11 cellular contexts compared by ENCODE assay signal in the genomic region with DNA sequence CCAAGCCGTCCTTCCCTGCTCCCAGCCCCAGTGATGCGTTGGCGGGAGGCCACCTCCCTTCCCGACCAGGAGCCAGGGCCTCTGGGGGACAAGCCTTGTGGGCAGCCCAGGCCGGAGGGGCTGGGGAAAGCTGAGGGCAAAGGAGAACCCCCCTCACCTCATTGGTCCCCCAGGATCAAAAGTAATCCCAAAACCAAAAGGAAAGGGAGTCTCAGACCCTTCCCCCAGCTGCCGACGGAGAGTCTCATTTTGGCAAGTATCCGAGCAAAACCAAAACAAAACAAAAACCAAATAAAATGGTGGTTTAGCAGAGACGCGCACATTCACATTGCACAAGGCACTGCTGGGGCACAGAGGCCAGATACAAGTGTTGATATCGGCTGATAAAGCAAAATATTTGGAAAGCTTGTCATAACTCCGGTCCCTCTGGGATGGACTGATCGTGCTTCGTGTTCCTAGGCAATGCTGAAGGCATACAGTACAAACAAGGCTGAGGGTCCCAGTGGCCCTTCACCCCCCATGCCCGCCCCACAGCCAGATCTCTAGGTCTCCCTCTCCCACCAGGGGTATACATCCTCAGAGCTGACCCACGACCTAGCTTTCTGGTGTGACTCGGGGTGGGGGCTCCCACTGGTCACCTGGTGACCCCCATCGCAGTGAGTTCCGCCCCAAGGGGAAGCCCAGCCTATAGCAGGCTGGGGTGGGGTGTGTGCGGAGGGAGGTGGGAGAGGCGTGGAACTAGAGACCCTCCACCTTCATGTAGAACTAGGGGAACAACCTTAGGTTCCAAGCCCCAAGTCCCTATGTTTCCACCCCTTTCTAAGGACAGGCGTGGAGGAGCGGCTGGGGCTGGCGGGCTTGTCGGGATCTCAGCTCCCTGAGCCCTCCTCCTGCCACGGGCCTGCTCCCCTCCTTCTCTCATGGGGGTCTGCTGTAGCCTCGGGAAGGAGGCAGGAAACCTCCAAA. TPM values are rescaled to one million over a fixed set of nuclear protein-coding genes. Genes with fewer than 3 reads are reported as not detected.
DNase-seq lines count a peak whose midpoint lies in the region; ATAC-seq and TF ChIP-seq lines count a peak whose summit lies in the region.
"Had no signal": no experiment of that assay in that cellular context is flagged by ENCODE, and none has a peak within 500 bp of the region (broad histone marks: within the 10 kb centered on the region; RNA-seq: fewer than 3 reads in every experiment).

No MANE protein-coding gene starts in this region.

- no peak for TF ChIP-seq CTCF in PC-9 (conservative IDR thresholded peaks at IDR 0.05)
- no peak for TF ChIP-seq CTCF in left ventricle myocardium inferior (IDR thresholded peaks at IDR 0.05; ENCODE audit: borderline replicate concordance)

- CTCF ChIA-PET in PC-9 (lab: Charles Lee) = interaction anchor here (0.5 to 0.7 kb wide), 2 partner anchors 9 to 123 kb away, joined by 4 to 11 read pairs; no protein-coding TSS in a partner anchor

- no peak overlapping the region for H2AFZ ChIP-seq in PC-9
- H2AFZ ChIP-seq in trophoblast cell (ENCODE audit: insufficient read depth, low read length, poor library complexity) = peak overlapping the region; percentile 42

- peaks cover 24% of the 10 kb centered on the region for H3K4me1 ChIP-seq in CD4-positive, CD25-positive, alpha-beta regulatory T cell (ENCODE audit: control insufficient read depth, insufficient read depth, low read length, poor library complexity, severe bottlenecking)
- H3K4me1 ChIP-seq in PC-9 (replicated peaks; ENCODE audit: insufficient read depth) = peaks cover 35% of the 10 kb centered on the region
- peaks cover 34% of the 10 kb centered on the region for H3K4me1 ChIP-seq in left ventricle myocardium inferior
- H3K4me1 ChIP-seq in trophoblast cell (ENCODE audit: control insufficient read depth in 1 of 2, insufficient read depth in 2 of 2, low read length in 2 of 2) = peaks cover 37 to 57% of the 10 kb centered on the region in 2 experiments

- H4K20me1 ChIP-seq in PC-9 (ENCODE audit: insufficient read depth) = no peaks in the 10 kb centered on the region

- no peaks in the 10 kb centered on the region for H3K9me2 ChIP-seq in PC-9 (ENCODE audit: insufficient read depth)

- peaks cover 0 to 9% (median 4%) of the 10 kb centered on the region in 4 donors for H3K4me1 Mint-ChIP-seq in CD4-positive, CD25-positive, alpha-beta regulatory T cell

- H3K9me3 ChIP-seq in CD4-positive, CD25-positive, alpha-beta regulatory T cell (ENCODE audit: control insufficient read depth in 2 of 2, low read length in 2 of 2) = no peaks in the 10 kb centered on the region
- H3K9me3 ChIP-seq in PC-9 (ENCODE audit: insufficient read depth, low read depth) = no peaks in the 10 kb centered on the region
- H3K9me3 ChIP-seq in left ventricle myocardium inferior (replicated peaks) = no peaks in the 10 kb centered on the region
- H3K9me3 ChIP-seq in trophoblast cell (ENCODE audit: insufficient read depth, low read depth, low read length) = peaks cover 2% of the 10 kb centered on the region
- H3K9me3 ChIP-seq: testis had no signal

- no peak overlapping the region for H3K9ac ChIP-seq in trophoblast cell (ENCODE audit: low read length)

- H2AK5ac ChIP-seq in trophoblast cell (ENCODE audit: low read length) = peak overlapping the region; percentile 65

- H3K4me3 ChIP-seq in CD4-positive, CD25-positive, alpha-beta regulatory T cell (ENCODE audit: low read depth, low read length) = no peak overlapping the region
- H3K4me3 ChIP-seq in PC-9 (no peak overlapping the region; the same call in 1 of the 2 replicates), left ventricle myocardium inferior (peak overlapping the region; percentile 87), trophoblast cell (ENCODE audit: low read depth, low read length) (peak overlapping the region; percentile 69)

- peak overlapping the region; percentile 78 for H3K14ac ChIP-seq in trophoblast cell (ENCODE audit: low read length)

- H3K9me3 Mint-ChIP-seq in CD4-positive, CD25-positive, alpha-beta regulatory T cell = no peaks in the 10 kb centered on the region

- H3K27ac ChIP-seq in CD4-positive, CD25-positive, alpha-beta regulatory T cell (ENCODE audit: insufficient read depth, low read length, poor library complexity, severe bottlenecking) = no peak overlapping the region
- H3K27ac ChIP-seq in PC-9 (no peak overlapping the region), left ventricle myocardium inferior (replicated peaks) (no peak overlapping the region), trophoblast cell (ENCODE audit: low read depth, low read length) (peak overlapping the region; percentile 72)
- H3K27ac ChIP-seq: testis had no signal

- H3K4me3 Mint-ChIP-seq in CD4-positive, CD25-positive, alpha-beta regulatory T cell = peak overlapping the region; percentile 56 to 74 (median 72)

- peak overlapping the region; percentile 63 for H2BK5ac ChIP-seq in trophoblast cell (ENCODE audit: low read depth, low read length, poor library complexity)

- intact Hi-C loops in PC-9 (cut with micrococcal nuclease; ENCODE audit: unreplicated experiment) (loop anchor here (10.0 kb wide), 1 partner anchor 125 kb away; no protein-coding TSS in a partner anchor), left ventricle myocardium inferior (cut with micrococcal nuclease) (no loop called here)

- peak overlapping the region; percentile 60 for H4K91ac ChIP-seq in trophoblast cell (ENCODE audit: low read depth, low read length)

- peak overlapping the region; percentile 73 for H4K8ac ChIP-seq in trophoblast cell (ENCODE audit: low read depth, low read length)

- no peak overlapping the region for H3K23ac ChIP-seq in trophoblast cell (ENCODE audit: low read length)

- WGBS in trophoblast cell (ENCODE audit: extremely low coverage, insufficient coverage, insufficient read length) = no CpG with 5 or more reads among the region's 27 CpGs

- no peak for ATAC-seq in CD4-positive, CD25-positive, alpha-beta regulatory T cell (ENCODE audit: low read depth in 2 of 2)
- ATAC-seq in GM19463 (IDR thresholded peaks at IDR 0.05; ENCODE audit: unreplicated experiment) (no peak), GM21526 (IDR thresholded peaks at IDR 0.05; ENCODE audit: low FRiP score, unreplicated experiment) (no peak)

- H3K79me1 ChIP-seq in trophoblast cell (ENCODE audit: low read length) = peaks cover 40% of the 10 kb centered on the region

- peak overlapping the region; percentile 39 for H4K12ac ChIP-seq in trophoblast cell (ENCODE audit: low read depth, low read length)

- no peaks in the 10 kb centered on the region for H3F3A ChIP-seq in PC-9 (ENCODE audit: insufficient read depth, low read depth)

- H3K36me3 ChIP-seq in CD4-positive, CD25-positive, alpha-beta regulatory T cell (ENCODE audit: control insufficient read depth, insufficient read depth, low read length) = no peaks in the 10 kb centered on the region
- no peaks in the 10 kb centered on the region for H3K36me3 ChIP-seq in PC-9 (ENCODE audit: low read depth)
- no peaks in the 10 kb centered on the region for H3K36me3 ChIP-seq in left ventricle myocardium inferior
- H3K36me3 ChIP-seq in trophoblast cell (ENCODE audit: control insufficient read depth in 1 of 2, insufficient read depth in 2 of 2, low read length in 2 of 2) = no peaks in the 10 kb centered on the region

- no peak for DNase-seq in CD4-positive, CD25-positive, alpha-beta regulatory T cell
- DNase-seq in PC-9 (no peak), left ventricle myocardium inferior (no peak), trophoblast cell (peak; percentile 73 to 91), dedifferentiated amniotic fluid mesenchymal stem cell (ENCODE audit: extremely low spot score) (no peak), cerebellar nuclear complex (lab: John Stamatoyannopoulos, UW) (no peak)
- DNase-seq: DMS79 treated with DMSO at 0.1 percent for 48 hours; NK-92 treated with Interleukin-12 subunit alpha and Interleukin-12 subunit beta, amount 100 ng/mL, for 24 hours; testis had no signal

- H3K4me2 ChIP-seq in PC-9 = peak overlapping the region; percentile 48
- H3K4me2 ChIP-seq in trophoblast cell (ENCODE audit: low read length) = peak overlapping the region; percentile 82

- peak overlapping the region; percentile 33 for H2BK12ac ChIP-seq in trophoblast cell (ENCODE audit: low read length)

- POLR2A ChIA-PET in PC-9 (lab: Charles Lee; ENCODE audit: unreplicated experiment) = no interaction called here

- H3K27ac Mint-ChIP-seq in CD4-positive, CD25-positive, alpha-beta regulatory T cell = no peak overlapping the region

- peak overlapping the region; percentile 61 for H2BK120ac ChIP-seq in trophoblast cell (ENCODE audit: insufficient read depth, low read length, poor library complexity)

- TSS peak; percentile 46 for BruUV-seq in PC-9 (replicated peaks; lab: Mats Ljungman, UMichigan)

- H3K27me3 Mint-ChIP-seq in CD4-positive, CD25-positive, alpha-beta regulatory T cell = peaks cover 34% of the 10 kb centered on the region

- peaks cover 3% of the 10 kb centered on the region for H3K27me3 ChIP-seq in CD4-positive, CD25-positive, alpha-beta regulatory T cell (ENCODE audit: control insufficient read depth, insufficient read depth, low read length)
- no peaks in the 10 kb centered on the region for H3K27me3 ChIP-seq in PC-9 (ENCODE audit: insufficient read depth, low read depth)
- H3K27me3 ChIP-seq in left ventricle myocardium inferior (ENCODE audit: low read depth) = peaks cover 81% of the 10 kb centered on the region
- H3K27me3 ChIP-seq in trophoblast cell (ENCODE audit: insufficient read depth, low read length) = peaks cover 5% of the 10 kb centered on the region
- H3K27me3 ChIP-seq: testis had no signal

- H3K79me2 ChIP-seq in PC-9 (ENCODE audit: low read depth) = 0 out of 2 replicates have a peak, but pooled peaks cover 6% of the 10 kb centered on the region
- H3K79me2 ChIP-seq in trophoblast cell (ENCODE audit: control insufficient read depth, insufficient read depth, low read length, poor library complexity) = peaks cover 27% of the 10 kb centered on the region

- H3K4ac ChIP-seq in trophoblast cell (ENCODE audit: low read depth, low read length) = peak overlapping the region; percentile 89

- H3K18ac ChIP-seq in trophoblast cell (ENCODE audit: low read length) = peak overlapping the region; percentile 69

- no peaks in the 10 kb centered on the region for H3K36me3 Mint-ChIP-seq in CD4-positive, CD25-positive, alpha-beta regulatory T cell

RNA-seq across cellular contexts. Expression of gene CEBPA, which starts 2.0 kb away (rescaled TPM):
- total RNA-seq in CD4-positive, CD25-positive, alpha-beta regulatory T cell = 3.8 TPM
- 1 to 10 TPM in 3 of 4 donors, under 1 TPM in 1; 0.72 to 3.5 (median 1.5) TPM for polyA plus RNA-seq in CD4-positive, CD25-positive, alpha-beta regulatory T cell
- total RNA-seq in PC-9 (2021) (8.9 and 9.2 TPM in 2 replicates), left ventricle myocardium inferior (1.7 TPM)
- polyA plus RNA-seq in trophoblast cell (2013) = 148 and 169 TPM in 2 replicates

Comparison
In these comparisons a context has a peak if more than half of its experiments do, and no peak if none do; other contexts are left out.
1. DNase-seq: peak in trophoblast cell (2 of 2); none in CD4-positive, CD25-positive, alpha-beta regulatory T cell (0 of 3), PC-9 (0 of 2), left ventricle myocardium inferior (single experiment), dedifferentiated amniotic fluid mesenchymal stem cell (single experiment) and cerebellar nuclear complex (0 of 2).
2. H3K4me3 ChIP-seq: peak in left ventricle myocardium inferior (single experiment) and trophoblast cell (single experiment); none in CD4-positive, CD25-positive, alpha-beta regulatory T cell (single experiment) and PC-9 (single experiment).